In the genomic region with DNA sequence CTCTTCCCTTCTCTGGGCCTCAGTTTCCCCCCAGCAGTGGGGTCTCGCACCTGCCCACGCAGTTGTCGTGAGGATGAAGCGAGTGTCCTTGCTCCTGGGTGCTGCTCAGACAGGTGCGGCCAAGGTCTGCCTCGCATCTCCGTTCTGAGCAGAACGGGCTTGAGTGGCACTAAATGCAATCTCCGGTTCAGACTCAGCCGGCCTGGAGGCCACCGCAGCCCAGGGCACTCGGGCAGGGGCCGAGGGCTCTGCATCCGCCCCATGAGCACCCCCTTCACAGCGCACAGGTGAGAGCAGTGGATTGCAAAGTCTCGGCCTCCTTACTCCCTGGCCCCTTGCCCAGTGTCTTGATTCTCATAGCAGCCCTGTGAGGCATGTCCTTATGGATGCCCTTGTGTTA, we compare ENCODE assay signal across 24 cellular contexts. TPM values are rescaled to one million over a fixed set of nuclear protein-coding genes. Genes with fewer than 3 reads are reported as not detected.
DNase-seq lines count a peak whose midpoint lies in the region; ATAC-seq, FAIRE-seq and TF ChIP-seq lines count a peak whose summit lies in the region.
"Had no signal": no experiment of that assay in that cellular context is flagged by ENCODE, and none has a peak within 500 bp of the region (broad histone marks: within the 10 kb centered on the region; RNA-seq: fewer than 3 reads in every experiment).

No MANE protein-coding gene starts in this region.

- no CpG with 5 or more reads among the region's 16 CpGs for WGBS in neuronal stem cell (ENCODE audit: extremely low coverage in 2 of 2, insufficient read length in 2 of 2, insufficient replicate concordance in 1 of 2), 2 donors

- ATAC-seq in RWPE2 (ENCODE audit: low read depth) (no peak), GM18517 (IDR thresholded peaks at IDR 0.05; ENCODE audit: unreplicated experiment) (no peak)
- ATAC-seq: GM12878, HCT116 had no signal

- no peak overlapping the region for H3K4me3 ChIP-seq in RWPE2 (ENCODE audit: severe bottlenecking)
- H3K4me3 ChIP-seq in kidney (ENCODE audit: low read length in 2 of 2), result no peak overlapping the region
- peak overlapping the region in 1 of 2 donors; percentile 49 for H3K4me3 ChIP-seq in neuronal stem cell (ENCODE audit: low read length in 2 of 2)
- H3K4me3 ChIP-seq: BLaER1 treated with 17β-estradiol and CSF1 and Interleukin-3, amounts not matched to agents 10 nM and 100 nM; GM12878; SK-N-MC had no signal

- H3K27ac ChIP-seq in RWPE2 (ENCODE audit: poor library complexity, severe bottlenecking) (no peak overlapping the region), kidney (ENCODE audit: low read depth in 2 of 2, low read length in 2 of 2) (no peak overlapping the region), neuronal stem cell (replicated peaks; ENCODE audit: low read length) (no peak overlapping the region)
- H3K27ac ChIP-seq: BLaER1 treated with 17β-estradiol and CSF1 and Interleukin-3, amounts not matched to agents 10 nM and 100 nM; SK-N-MC had no signal

- H4K91ac ChIP-seq in neuronal stem cell (ENCODE audit: low read depth, low read length, poor library complexity), result peak overlapping the region; percentile 56

- no peak overlapping the region for H2AFZ ChIP-seq in neuronal stem cell (ENCODE audit: low read length)

- no peaks in the 10 kb centered on the region for H3K79me1 ChIP-seq in neuronal stem cell (ENCODE audit: low read depth, low read length)

- H4K8ac ChIP-seq in neuronal stem cell (ENCODE audit: low read depth, low read length), result no peak overlapping the region

- no peaks in the 10 kb centered on the region for H3K9me3 ChIP-seq in RWPE2 (ENCODE audit: severe bottlenecking)
- no peaks in the 10 kb centered on the region for H3K9me3 ChIP-seq in kidney (ENCODE audit: control insufficient read depth in 1 of 2, low read length in 2 of 2)
- no peaks in the 10 kb centered on the region for H3K9me3 ChIP-seq in neuronal stem cell (replicated peaks in 1 of 2; ENCODE audit: control insufficient read depth in 2 of 2, insufficient read depth in 1 of 2, low read depth in 1 of 2, low read length in 2 of 2)
- H3K9me3 ChIP-seq: BLaER1 treated with 17β-estradiol and CSF1 and Interleukin-3, amounts not matched to agents 10 nM and 100 nM had no signal

- DNase-seq in RWPE2 (ENCODE audit: low spot score) (peak; percentile 34), kidney (peak; percentile 52), neuronal stem cell (ENCODE audit: low spot score) (no peak), Ammon's horn (ENCODE audit: low spot score) (no peak), NCI-H345 (lab: John Stamatoyannopoulos, UW) (no peak), NK-92 (lab: John Stamatoyannopoulos, UW; ENCODE audit: unreplicated experiment) (no peak)
- DNase-seq: CD4-positive, alpha-beta memory T cell; DND-41; GOT3; Karpas-422; MV-4-11; NCI-H1105 treated with DMSO at 0.1 percent for 48 hours; NCI-H2029 treated with DMSO at 0.1 percent for 48 hours; NCI-H2171; NCI-H526; OCI-M1; SHP77 treated with DMSO at 0.1 percent for 48 hours; SW 1271 had no signal

- H3K9ac ChIP-seq in kidney (ENCODE audit: low read length in 2 of 2) (no peak overlapping the region), neuronal stem cell (ENCODE audit: low read depth, low read length, poor library complexity) (peak overlapping the region; percentile 72)
- H3K9ac ChIP-seq: BLaER1 treated with 17β-estradiol and CSF1 and Interleukin-3, amounts not matched to agents 10 nM and 100 nM had no signal

- peaks cover under 1% of the 10 kb centered on the region for H3K4me1 ChIP-seq in RWPE2 (ENCODE audit: insufficient read depth, poor library complexity, severe bottlenecking)
- peaks cover 0 to 2% of the 10 kb centered on the region in 2 donors for H3K4me1 ChIP-seq in kidney (ENCODE audit: control insufficient read depth in 1 of 2, insufficient read depth in 1 of 2, low read depth in 1 of 2, low read length in 2 of 2)
- peaks cover 7 to 33% of the 10 kb centered on the region in 2 donors for H3K4me1 ChIP-seq in neuronal stem cell (ENCODE audit: control insufficient read depth in 2 of 2, insufficient read depth in 1 of 2, low read depth in 1 of 2, low read length in 2 of 2)

- H2AK5ac ChIP-seq in neuronal stem cell (ENCODE audit: low read depth, low read length), result peak overlapping the region; percentile 77

- H3K27me3 ChIP-seq in RWPE2 (ENCODE audit: insufficient read depth, poor library complexity, severe bottlenecking) (no peaks in the 10 kb centered on the region), neuronal stem cell (ENCODE audit: control insufficient read depth in 3 of 3, insufficient read depth in 3 of 3, low read depth in 1 of 3, low read length in 3 of 3) (no peaks in the 10 kb centered on the region)
- H3K27me3 ChIP-seq: BLaER1 treated with 17β-estradiol and CSF1 and Interleukin-3, amounts not matched to agents 10 nM and 100 nM had no signal

- no peak overlapping the region for H3K4me2 ChIP-seq in neuronal stem cell (ENCODE audit: insufficient read depth, low read length, poor library complexity, severe bottlenecking)

- intact Hi-C loops in kidney (cut with DNase I), result no loop called here

- no peak overlapping the region for H2BK120ac ChIP-seq in neuronal stem cell (ENCODE audit: low read depth, low read length)

- H3K23ac ChIP-seq in neuronal stem cell (ENCODE audit: low read depth, low read length, poor library complexity), result peak overlapping the region; percentile 68

- peak overlapping the region; percentile 93 for H3K18ac ChIP-seq in neuronal stem cell (ENCODE audit: low read length)

- TF ChIP-seq CTCF in RWPE2 (IDR thresholded peaks at IDR 0.05; ENCODE audit: poor library complexity, severe bottlenecking), result no peak
- no peak for TF ChIP-seq CTCF in kidney (IDR thresholded peaks at IDR 0.05; ENCODE audit: borderline replicate concordance, extremely low read depth, insufficient read depth)

- peak overlapping the region; percentile 98 for H2BK12ac ChIP-seq in neuronal stem cell (ENCODE audit: low read length)

- H2BK15ac ChIP-seq in neuronal stem cell (ENCODE audit: low read length), result peak overlapping the region; percentile 97

- peak overlapping the region; percentile 87 for H2BK5ac ChIP-seq in neuronal stem cell (ENCODE audit: low read length)

- no peaks in the 10 kb centered on the region for H3K36me3 ChIP-seq in RWPE2 (ENCODE audit: low read depth)
- peaks cover 0 to 3% of the 10 kb centered on the region in 2 donors for H3K36me3 ChIP-seq in kidney (ENCODE audit: control insufficient read depth in 1 of 2, insufficient read depth in 2 of 2, low read length in 2 of 2)
- H3K36me3 ChIP-seq in neuronal stem cell (replicated peaks in 1 of 2; ENCODE audit: control insufficient read depth in 2 of 2, insufficient read depth in 2 of 2, low read length in 2 of 2), result no peaks in the 10 kb centered on the region
- H3K36me3 ChIP-seq: BLaER1 treated with 17β-estradiol and CSF1 and Interleukin-3, amounts not matched to agents 10 nM and 100 nM had no signal

- FAIRE-seq in kidney (lab: Jason Lieb, UNC), result no peak
- FAIRE-seq: GM12878 had no signal

- no peak overlapping the region for H3K4ac ChIP-seq in neuronal stem cell (ENCODE audit: low read length)

- H3K14ac ChIP-seq in neuronal stem cell (ENCODE audit: low read length), result no peak overlapping the region

RNA-seq across cellular contexts. Expression of gene SLC22A11, which starts 5.2 kb away (rescaled TPM):
- 9.4 TPM for total RNA-seq in kidney
- polyA plus RNA-seq in kidney (ENCODE audit: insufficient read depth, low read depth, low replicate concordance), result 105 TPM
- polyA plus RNA-seq in neuronal stem cell (2013, experiment 1 of 2), result 0.04 TPM
- polyA plus RNA-seq in neuronal stem cell (2013, experiment 2 of 2), result not detected
- total RNA-seq: CD4-positive, alpha-beta memory T cell; GM12878; M059J had no signal
- polyA plus RNA-seq: CD4-positive, alpha-beta memory T cell had no signal

RNA-seq across cellular contexts. Expression of gene SLC22A12, which starts 30.1 kb away (rescaled TPM):
- total RNA-seq in kidney, result 5.3 TPM
- polyA plus RNA-seq in kidney (ENCODE audit: insufficient read depth, low read depth, low replicate concordance), result 85.9 TPM
- not detected for polyA plus RNA-seq in neuronal stem cell (2013, experiment 1 of 2)
- not detected for polyA plus RNA-seq in neuronal stem cell (2013, experiment 2 of 2)
- total RNA-seq: CD4-positive, alpha-beta memory T cell; GM12878; M059J had no signal
- polyA plus RNA-seq: CD4-positive, alpha-beta memory T cell; GM12878 had no signal

Comparison
In these comparisons a context has a peak if more than half of its experiments do, and no peak if none do; other contexts are left out.
1. DNase-seq: peak in RWPE2 (single experiment) and kidney (single experiment); none in neuronal stem cell (single experiment), Ammon's horn (single experiment), NCI-H345 (single experiment) and NK-92 (single experiment).